In genomic region chrX:108735680-108736508, GRCh38 we compare ENCODE assay signal across 8 cellular contexts. TPM values are rescaled to one million over a fixed set of nuclear protein-coding genes. Genes with fewer than 3 reads are reported as not detected.
DNase-seq lines count a peak whose midpoint lies in the region; ATAC-seq and TF ChIP-seq lines count a peak whose summit lies in the region.

No MANE protein-coding gene starts in this region.

- no peak overlapping the region for H3K27ac ChIP-seq in foreskin keratinocyte

- TF ChIP-seq CTCF in foreskin keratinocyte (conservative IDR thresholded peaks at IDR 0.05) = no peak

- no peaks in the 10 kb centered on the region for H3K4me1 Mint-ChIP-seq in activated CD8-positive, alpha-beta T cell treated with anti-CD3 and anti-CD28 coated beads, Interleukin-2, amount 10 ng/mL, durations not matched to agents 7 days and 5 days (ENCODE audit: low read depth)

- CTCF ChIA-PET in activated CD8-positive, alpha-beta T cell treated with anti-CD3 and anti-CD28 coated beads, Interleukin-2, amount 10 ng/mL, durations not matched to agents 7 days and 5 days (lab: Charles Lee) = no interaction called here

- no peaks in the 10 kb centered on the region for H3K9me3 Mint-ChIP-seq in activated CD8-positive, alpha-beta T cell treated with anti-CD3 and anti-CD28 coated beads, Interleukin-2, amount 10 ng/mL, durations not matched to agents 7 days and 5 days (ENCODE audit: insufficient read depth)

- DNase-seq in GM03348 (ENCODE audit: low spot score) (peak; percentile 9), NCI-H510A (lab: John Stamatoyannopoulos, UW) (peak; percentile 2), foreskin keratinocyte (no peak), retina (peak; percentile 79), GDM1 (lab: John Stamatoyannopoulos, UW) (no peak), SW 1271 (lab: John Stamatoyannopoulos, UW) (no peak)
- DNase-seq in activated CD8-positive, alpha-beta T cell treated with anti-CD3 and anti-CD28 coated beads, Interleukin-2, amount 10 ng/mL, durations not matched to agents 7 days and 5 days = no peak
- DNase-seq in activated CD4-positive, alpha-beta T cell treated with anti-CD3 and anti-CD28 coated beads for 4 hours = no peak

- peaks cover 22% of the 10 kb centered on the region for H3K27me3 Mint-ChIP-seq in activated CD8-positive, alpha-beta T cell treated with anti-CD3 and anti-CD28 coated beads, Interleukin-2, amount 10 ng/mL, durations not matched to agents 7 days and 5 days (ENCODE audit: low read depth)

- ATAC-seq in foreskin keratinocyte = peak; percentile 60
- no peak for ATAC-seq in activated CD8-positive, alpha-beta T cell treated with anti-CD3 and anti-CD28 coated beads, Interleukin-2, amount 10 ng/mL, durations not matched to agents 7 days and 5 days

- H3K27me3 ChIP-seq in foreskin keratinocyte = peaks cover 91% of the 10 kb centered on the region

- H3K4me3 Mint-ChIP-seq in activated CD8-positive, alpha-beta T cell treated with anti-CD3 and anti-CD28 coated beads, Interleukin-2, amount 10 ng/mL, durations not matched to agents 7 days and 5 days = no peak overlapping the region

- no peaks in the 10 kb centered on the region for H3K4me1 ChIP-seq in foreskin keratinocyte

- POLR2A ChIA-PET in activated CD8-positive, alpha-beta T cell treated with anti-CD3 and anti-CD28 coated beads, Interleukin-2, amount 10 ng/mL, durations not matched to agents 7 days and 5 days (lab: Charles Lee) = no interaction called here

- H3K27ac Mint-ChIP-seq in activated CD8-positive, alpha-beta T cell treated with anti-CD3 and anti-CD28 coated beads, Interleukin-2, amount 10 ng/mL, durations not matched to agents 7 days and 5 days = no peak overlapping the region

- no peaks in the 10 kb centered on the region for H3K36me3 Mint-ChIP-seq in activated CD8-positive, alpha-beta T cell treated with anti-CD3 and anti-CD28 coated beads, Interleukin-2, amount 10 ng/mL, durations not matched to agents 7 days and 5 days (ENCODE audit: low read depth)

RNA-seq across cellular contexts. Expression of gene IRS4, which starts 0.5 kb away (rescaled TPM):
- total RNA-seq in foreskin keratinocyte = not detected in 2 replicates
- polyA plus RNA-seq in foreskin keratinocyte = not detected in 2 replicates
- total RNA-seq in activated CD8-positive, alpha-beta T cell treated with anti-CD3 and anti-CD28 coated beads, Interleukin-2, amount 10 ng/mL, durations not matched to agents 7 days and 5 days = not detected

Comparison
In these comparisons a context has a peak if more than half of its experiments do, and no peak if none do; other contexts are left out.
1. DNase-seq: peak in GM03348 (single experiment), NCI-H510A (single experiment) and retina (single experiment); none in foreskin keratinocyte (0 of 2), GDM1 (single experiment), activated CD8-positive, alpha-beta T cell treated with anti-CD3 and anti-CD28 coated beads, Interleukin-2, amount 10 ng/mL, durations not matched to agents 7 days and 5 days (single experiment), activated CD4-positive, alpha-beta T cell treated with anti-CD3 and anti-CD28 coated beads for 4 hours (0 of 2) and SW 1271 (0 of 2).